24 cellular contexts compared by ENCODE assay signal in the genomic region with DNA sequence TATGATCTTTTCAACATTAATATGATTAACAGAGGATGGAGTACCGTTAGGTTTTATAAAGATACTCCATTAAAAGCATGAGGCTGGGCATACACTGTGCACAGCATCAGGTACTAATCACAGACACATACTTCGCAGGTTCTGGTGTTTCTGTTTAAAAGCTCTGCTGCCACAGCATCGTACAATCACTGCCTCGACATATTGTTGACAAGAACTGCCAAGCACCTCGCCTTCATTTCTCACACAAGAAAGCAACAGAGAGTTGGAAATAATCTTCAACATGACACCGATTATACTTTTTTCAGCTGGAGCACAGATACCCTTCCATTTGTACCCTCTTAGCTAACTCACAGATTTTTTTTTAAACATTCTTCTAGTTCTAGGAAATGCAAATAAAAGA.
"Had no signal": no experiment of that assay in that cellular context is flagged by ENCODE, and none has a peak within 500 bp of the region (broad histone marks: within the 10 kb centered on the region; RNA-seq: fewer than 3 reads in every experiment).

No MANE protein-coding gene starts in this region.

- H3K27ac ChIP-seq: stomach, suprapubic skin, testis, thoracic aorta, thyroid gland, tibial artery, tibial nerve, transverse colon, upper lobe of left lung, upper lobe of right lung, uterus, vagina had no signal

- DNase-seq: stimulated activated CD4-positive, alpha-beta T cell treated with anti-CD3 and anti-CD28 coated beads, Interleukin-2, amount 100 ng/mL, for 48 hours; stimulated activated CD4-positive, alpha-beta T cell treated with anti-CD3 and anti-CD28 coated beads, Interleukin-4, amount 100 ng/mL, for 1 hour; stimulated activated CD4-positive, alpha-beta T cell treated with anti-CD3 and anti-CD28 coated beads, Interleukin-4, amount 100 ng/mL, for 24 hours; stimulated activated CD4-positive, alpha-beta T cell treated with anti-CD3 and anti-CD28 coated beads, Interleukin-4, amount 100 ng/mL, for 4 hours; stimulated activated CD8-positive, alpha-beta memory T cell treated with anti-CD3 and anti-CD28 coated beads, Interleukin-4, amount 100 ng/mL, for 48 hours; stimulated activated naive B cell treated with anti-CD40 and anti-IgM and Interleukin-4, amounts not matched to agents 10 μg/mL and 1 μg/mL and 100 μg/mL, for 72 hours; stimulated activated naive CD4-positive, alpha-beta T cell; stimulated activated naive CD4-positive, alpha-beta T cell treated with Interleukin-2 at 50 U/mL for 16 hours; stimulated activated naive CD8-positive, alpha-beta T cell treated with anti-CD3 and anti-CD28 coated beads, Interleukin-15, amount 100 ng/mL, for 72 hours; stimulated activated naive CD8-positive, alpha-beta T cell treated with anti-CD3 and anti-CD28 coated beads, Interleukin-15, Interleukin-2, amounts not matched to agents 100 U/mL and 50 U/mL, for 24 hours; stomach; substantia nigra; testis; thyroid gland; tibial artery; transverse colon; trophoblast cell; upper lobe of left lung; upper lobe of right lung; uterus had no signal

- H3K4me3 ChIP-seq: stomach, suprapubic skin, testis, thoracic aorta, thyroid gland, tibial artery, tibial nerve, transverse colon, upper lobe of left lung, upper lobe of right lung, uterus, vagina had no signal

- H3K36me3 ChIP-seq: stomach, suprapubic skin, thoracic aorta, thyroid gland, tibial artery, tibial nerve, transverse colon, upper lobe of left lung, upper lobe of right lung, uterus, vagina had no signal

- H3K9me3 ChIP-seq: stomach, suprapubic skin, testis, thoracic aorta, thyroid gland, tibial artery, tibial nerve, transverse colon, upper lobe of left lung, upper lobe of right lung, uterus, vagina had no signal

- H3K27me3 ChIP-seq: stomach, suprapubic skin, testis, thyroid gland, tibial artery, tibial nerve, transverse colon, upper lobe of left lung, upper lobe of right lung, uterus, vagina had no signal
